17 cellular contexts compared by ENCODE assay signal in the genomic region with DNA sequence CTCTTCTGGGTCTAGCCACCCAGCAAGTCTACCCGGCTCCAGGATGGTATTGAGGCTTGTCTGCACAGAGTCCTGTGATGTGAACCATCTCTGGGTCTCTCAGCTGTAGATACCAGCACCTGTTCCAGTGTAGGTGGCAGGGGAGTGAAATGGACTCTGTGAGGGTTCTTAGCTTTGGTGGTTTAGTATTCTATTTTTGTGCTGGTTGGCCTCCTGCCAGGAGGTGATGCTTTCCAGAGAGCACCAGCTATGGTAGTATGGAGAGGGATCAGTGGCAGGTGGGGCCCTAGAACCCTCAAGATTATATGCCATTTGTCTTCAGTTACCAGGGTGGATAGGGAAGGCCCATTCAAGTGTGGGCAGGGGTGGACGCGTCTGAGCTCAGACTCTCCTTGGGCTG.
DNase-seq lines count a peak whose midpoint lies in the region; ATAC-seq, FAIRE-seq and TF ChIP-seq lines count a peak whose summit lies in the region.
"Had no signal": no experiment of that assay in that cellular context is flagged by ENCODE, and none has a peak within 500 bp of the region (broad histone marks: within the 10 kb centered on the region; RNA-seq: fewer than 3 reads in every experiment).

No MANE protein-coding gene starts in this region.

- TF ChIP-seq RAD21 in K562 (CRISPR knock-in tag; conservative IDR thresholded peaks at IDR 0.05 in 1 of 2, IDR thresholded peaks at IDR 0.05 in 1 of 2) = no peak

- in situ Hi-C loops in K562 (cut with MboI) = no loop called here

- no peak for FAIRE-seq in K562 (lab: Jason Lieb, UNC)
- FAIRE-seq: A549, G401.6, GM12891 had no signal

- no peak overlapping the region for H3K4me2 ChIP-seq in K562 (ENCODE audit: insufficient read depth, low read length)
- H3K4me2 ChIP-seq: A549, GM23338 had no signal

- no TSS peak for BruUV-seq in K562 (replicated peaks; lab: Mats Ljungman, UMichigan)

- H3K27ac ChIP-seq in right cardiac atrium (ENCODE audit: low read length) (no peak overlapping the region), K562 (ENCODE audit: extremely low read depth, low read depth, low read length) (no peak overlapping the region)
- H3K27ac ChIP-seq: A549, C4-2B had no signal

- no peak for TF ChIP-seq CTCF in K562 (IDR thresholded peaks at IDR 0.05 in 2 of 3, conservative IDR thresholded peaks at IDR 0.05 in 1 of 3; ENCODE audit: insufficient read depth in 2 of 3, low read depth in 1 of 3, low read length in 3 of 3)

- no peaks in the 10 kb centered on the region for H3K79me2 ChIP-seq in K562 (ENCODE audit: control insufficient read depth, insufficient read depth, low read length)

- H3K4me1 ChIP-seq in right cardiac atrium (ENCODE audit: control insufficient read depth, insufficient read depth, low read length) = no peaks in the 10 kb centered on the region
- no peaks in the 10 kb centered on the region for H3K4me1 ChIP-seq in K562 (replicated peaks in 1 of 2; ENCODE audit: control insufficient read depth in 2 of 2, insufficient read depth in 2 of 2, low read length in 2 of 2)
- H3K4me1 ChIP-seq: A549, BE2C had no signal

- H3K9me1 ChIP-seq in K562 (ENCODE audit: control insufficient read depth, insufficient read depth, low read length) = no peaks in the 10 kb centered on the region

- no peaks in the 10 kb centered on the region for H4K20me1 ChIP-seq in K562 (replicated peaks; ENCODE audit: control insufficient read depth, insufficient read depth, low read length)

- no peak for TF ChIP-seq EP300 in K562 (IDR thresholded peaks at IDR 0.05; ENCODE audit: low read length)

- ATAC-seq in left ventricle myocardium superior = no peak
- no peak for ATAC-seq in right cardiac atrium
- no peak for ATAC-seq in K562
- ATAC-seq in HG02973 (IDR thresholded peaks at IDR 0.05; ENCODE audit: unreplicated experiment) = no peak
- ATAC-seq: A549, GM23338 had no signal

- peak; percentile 52 for DNase-seq in left ventricle myocardium superior
- DNase-seq in right cardiac atrium = no peak
- DNase-seq in K562 (ENCODE audit: extremely low read depth in 1 of 4, low spot score in 3 of 4) = no peak
- peak; percentile 49 for DNase-seq in myocyte (ENCODE audit: low read depth)
- no peak for DNase-seq in NCI-H69 (lab: John Stamatoyannopoulos, UW)
- DNase-seq in DMS79 (lab: John Stamatoyannopoulos, UW) = no peak
- DNase-seq: BE2C; CD4-positive, alpha-beta memory T cell; DMS79 treated with DMSO at 0.1 percent for 48 hours; EL; H7 had no signal

- CTCF ChIA-PET in K562 (lab: Yijun Ruan, JAX; ENCODE audit: low intra/inter-chr PET ratio) = no interaction called here

- no peak overlapping the region for H2AFZ ChIP-seq in K562 (ENCODE audit: low read depth, low read length)
- H2AFZ ChIP-seq: GM23338 had no signal

- 94% methylated on average over 3 of the region's 3 CpGs for WGBS in right cardiac atrium
- 2% methylated on average over 3 of the region's 3 CpGs for WGBS in K562 (ENCODE audit: insufficient coverage, low coverage, missing lambda C conversion rate)

- intact Hi-C loops in left ventricle myocardium superior (cut with micrococcal nuclease) (no loop called here), right cardiac atrium (cut with DNase I) (no loop called here), K562 (cut with micrococcal nuclease) (no loop called here)

- H3K9me3 ChIP-seq in right cardiac atrium (ENCODE audit: control insufficient read depth, low read length) = no peaks in the 10 kb centered on the region
- no peaks in the 10 kb centered on the region for H3K9me3 ChIP-seq in K562 (replicated peaks; ENCODE audit: control insufficient read depth, insufficient read depth, low read depth, low read length)
- H3K9me3 ChIP-seq: BE2C had no signal

- no peaks in the 10 kb centered on the region for H3K36me3 ChIP-seq in K562 (ENCODE audit: control insufficient read depth, insufficient read depth, low read length)
- H3K36me3 ChIP-seq: BE2C had no signal

- H3K27me3 ChIP-seq in right cardiac atrium (ENCODE audit: control insufficient read depth, insufficient read depth) = no peaks in the 10 kb centered on the region
- H3K27me3 ChIP-seq in K562 (ENCODE audit: control insufficient read depth in 2 of 2, insufficient read depth in 2 of 2, low read length in 2 of 2) = no peaks in the 10 kb centered on the region; a peak in 1 of 5 replicates
- H3K27me3 ChIP-seq: BE2C had no signal

- no peak overlapping the region for H3K9ac ChIP-seq in K562 (ENCODE audit: insufficient read depth in 1 of 2, low read depth in 2 of 2, low read length in 2 of 2)

- TF ChIP-seq POLR2A in K562 (conservative IDR thresholded peaks at IDR 0.05) = no peak

- POLR2A ChIA-PET in K562 (lab: Yijun Ruan, JAX) = no interaction called here

- H3K4me3 ChIP-seq in right cardiac atrium (ENCODE audit: low read length) (no peak overlapping the region), K562 (no peak overlapping the region)
- H3K4me3 ChIP-seq: A549, GM23338 had no signal

TF ChIP-seq in K562, 482 proteins besides CTCF, POLR2A, EP300 and RAD21:
- TF ChIP-seq NFIC (IDR thresholded peaks at IDR 0.05) = peak; percentile 46; the same call in 1 of the 2 replicates
- no peak for TF ChIP-seq GTF2E2 (tag; IDR thresholded peaks at IDR 0.05)

Comparison
In these comparisons a context has a peak if more than half of its experiments do, and no peak if none do; other contexts are left out.
1. DNase-seq: peak in left ventricle myocardium superior (single experiment) and myocyte (single experiment); none in right cardiac atrium (0 of 3), K562 (0 of 4), NCI-H69 (single experiment) and DMS79 (single experiment).